ENCODE assay signal across 15 cellular contexts in genomic region chr1:170735366-170736263, GRCh38.
"Had no signal": no experiment of that assay in that cellular context is flagged by ENCODE, and none has a peak within 500 bp of the region (broad histone marks: within the 10 kb centered on the region; RNA-seq: fewer than 3 reads in every experiment).

No MANE protein-coding gene starts in this region.

- H3K4me1 Mint-ChIP-seq: activated naive CD4-positive, alpha-beta T cell treated with anti-CD3 and anti-CD28 coated beads, Interleukin-2, amount 50 U/mL, for 24 hours had no signal

- H3K36me3 ChIP-seq: spleen, suprapubic skin, upper lobe of right lung had no signal

- H3K4me3 Mint-ChIP-seq: activated naive CD4-positive, alpha-beta T cell treated with anti-CD3 and anti-CD28 coated beads, Interleukin-2, amount 50 U/mL, for 24 hours had no signal

- H3K27ac Mint-ChIP-seq: activated naive CD4-positive, alpha-beta T cell treated with anti-CD3 and anti-CD28 coated beads, Interleukin-2, amount 50 U/mL, for 24 hours had no signal

- ATAC-seq: activated CD4-positive, CD25-positive, alpha-beta regulatory T cell treated with anti-CD3 and anti-CD28 coated beads, Interleukin-2, amount 50 U/mL, for 24 hours; esophagus mucosa; upper lobe of right lung had no signal

- DNase-seq: activated effector memory CD4-positive, alpha-beta T cell treated with Interleukin-2 at 50 U/mL for 16 hours; dorsolateral prefrontal cortex; glutamatergic neuron; islet precursor cell; retina; spleen; stimulated activated CD4-positive, alpha-beta T cell treated with anti-CD3 and anti-CD28 coated beads, Interleukin-1b, Interleukin-23, amount 100 ng/mL, for 48 hours; stimulated activated naive CD4-positive, alpha-beta T cell; upper lobe of right lung had no signal

- H2AFZ ChIP-seq: parathyroid adenoma had no signal

- H3K36me3 Mint-ChIP-seq: activated naive CD4-positive, alpha-beta T cell treated with anti-CD3 and anti-CD28 coated beads, Interleukin-2, amount 50 U/mL, for 24 hours had no signal

- H3K27me3 ChIP-seq: brain microvascular endothelial cell, dorsolateral prefrontal cortex, spleen, suprapubic skin, upper lobe of right lung had no signal

- H3K4me1 ChIP-seq: parathyroid adenoma, spleen, suprapubic skin, upper lobe of right lung had no signal

- H3K4me3 ChIP-seq: dorsolateral prefrontal cortex, spleen, suprapubic skin, upper lobe of right lung had no signal

- H3K9ac ChIP-seq: parathyroid adenoma had no signal

- H3K27ac ChIP-seq: brain microvascular endothelial cell, dorsolateral prefrontal cortex, parathyroid adenoma, spleen, suprapubic skin, upper lobe of right lung had no signal

- H3K79me2 ChIP-seq: parathyroid adenoma had no signal

- H3K9me3 ChIP-seq: suprapubic skin, upper lobe of right lung had no signal
